Comparison of ENCODE assay signal across 30 cellular contexts in the genomic region with DNA sequence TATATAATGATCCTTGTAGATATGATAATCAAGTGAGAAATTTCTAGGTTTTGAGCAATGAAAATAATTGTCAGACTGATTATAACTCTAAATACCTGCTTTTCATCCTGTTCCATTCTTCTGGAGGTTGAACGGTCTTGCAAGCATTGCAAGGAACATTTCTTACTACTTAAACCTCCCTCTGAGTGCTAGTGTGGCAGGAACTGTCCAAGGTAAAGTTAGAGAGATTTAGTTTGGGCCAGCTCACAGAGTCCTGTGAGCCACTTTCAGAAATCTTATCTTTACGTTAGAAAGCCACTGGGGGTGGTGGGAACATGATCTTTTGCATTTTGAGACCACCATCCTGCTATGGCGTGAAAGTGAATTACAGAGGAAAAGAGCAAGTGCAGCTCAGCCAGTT.
"Had no signal": no experiment of that assay in that cellular context is flagged by ENCODE, and none has a peak within 500 bp of the region (broad histone marks: within the 10 kb centered on the region; RNA-seq: fewer than 3 reads in every experiment).

No MANE protein-coding gene starts in this region.

- H3K4me3 ChIP-seq: body of pancreas had no signal

- H3K27me3 Mint-ChIP-seq: activated CD4-positive, alpha-beta memory T cell treated with anti-CD3 and anti-CD28 coated beads, Interleukin-2, amount 10 ng/mL, durations not matched to agents 7 days and 5 days; activated CD4-positive, alpha-beta T cell treated with anti-CD3 and anti-CD28 coated beads, Interleukin-2, amount 10 ng/mL, durations not matched to agents 7 days and 5 days had no signal

- H3K27ac ChIP-seq: body of pancreas, WERI-Rb-1 had no signal

- FAIRE-seq: astrocyte, colon, endometrium, frontal cortex had no signal

- DNase-seq: activated CD4-positive, alpha-beta memory T cell treated with anti-CD3 and anti-CD28 coated beads, Interleukin-2, amount 10 ng/mL, durations not matched to agents 7 days and 5 days; activated CD4-positive, alpha-beta T cell treated with anti-CD3 and anti-CD28 coated beads for 4 hours; activated CD4-positive, alpha-beta T cell treated with anti-CD3 and anti-CD28 coated beads, Interleukin-2, amount 10 ng/mL, durations not matched to agents 7 days and 5 days; activated CD4-positive, alpha-beta T cell treated with anti-CD3 and anti-CD28 coated beads, Interleukin-2, amount 50 U/mL, for 4 hours; activated CD4-positive, CD25-positive, alpha-beta regulatory T cell; activated CD4-positive, CD25-positive, alpha-beta regulatory T cell treated with anti-CD3 and anti-CD28 coated beads, Interleukin-2, amount 50 U/mL, for 72 hours; activated CD8-positive, alpha-beta memory T cell treated with anti-CD3 and anti-CD28 coated beads, Interleukin-2, amount 50 U/mL, for 48 hours; activated gamma-delta T cell treated with Interleukin-2 at 50 U/mL for 16 hours; activated naive CD4-positive, alpha-beta T cell treated with anti-CD3 and anti-CD28 coated beads, Interleukin-2, amount 50 U/mL, for 16 hours; activated naive CD4-positive, alpha-beta T cell treated with Interleukin-2 at 50 U/mL for 16 hours; activated T-cell treated with anti-CD3 and anti-CD28 coated beads for 4 hours; activated T-cell treated with anti-CD3 and anti-CD28 coated beads, Interleukin-2, amount 50 U/mL, for 24 hours; activated T-cell treated with anti-CD3 and anti-CD28 coated beads, Interleukin-2, amount 50 U/mL, for 72 hours; amniotic stem cell; anterior cingulate cortex; body of pancreas; effector CD8-positive, alpha-beta T cell; foreskin fibroblast; head of caudate nucleus; T-helper 1 cell; T-helper 17 cell; T1000; WERI-Rb-1 had no signal

- H3K27ac Mint-ChIP-seq: activated CD4-positive, alpha-beta memory T cell treated with anti-CD3 and anti-CD28 coated beads, Interleukin-2, amount 10 ng/mL, durations not matched to agents 7 days and 5 days; activated CD4-positive, alpha-beta T cell treated with anti-CD3 and anti-CD28 coated beads, Interleukin-2, amount 10 ng/mL, durations not matched to agents 7 days and 5 days; activated naive CD8-positive, alpha-beta T cell; activated T-cell treated with anti-CD3 and anti-CD28 coated beads, Interleukin-2, amount 50 U/mL, for 24 hours; activated T-cell treated with anti-CD3 and anti-CD28 coated beads, Interleukin-2, amount 50 U/mL, for 72 hours; T-helper 17 cell; T-helper 2 cell treated with Interferon-gamma antibody and Interleukin-4, amounts not matched to agents 5 μg/mL and 100 μg/mL, for 36 hours had no signal

- H3K27me3 ChIP-seq: body of pancreas had no signal

- H3K9me3 Mint-ChIP-seq: activated CD4-positive, alpha-beta memory T cell treated with anti-CD3 and anti-CD28 coated beads, Interleukin-2, amount 10 ng/mL, durations not matched to agents 7 days and 5 days; activated CD4-positive, alpha-beta T cell treated with anti-CD3 and anti-CD28 coated beads, Interleukin-2, amount 10 ng/mL, durations not matched to agents 7 days and 5 days; activated T-cell treated with anti-CD3 and anti-CD28 coated beads, Interleukin-2, amount 50 U/mL, for 24 hours; activated T-cell treated with anti-CD3 and anti-CD28 coated beads, Interleukin-2, amount 50 U/mL, for 72 hours; T-helper 2 cell treated with Interferon-gamma antibody and Interleukin-4, amounts not matched to agents 5 μg/mL and 100 μg/mL, for 36 hours had no signal

- H3K4me1 Mint-ChIP-seq: activated CD4-positive, alpha-beta memory T cell treated with anti-CD3 and anti-CD28 coated beads, Interleukin-2, amount 10 ng/mL, durations not matched to agents 7 days and 5 days; activated CD4-positive, alpha-beta T cell treated with anti-CD3 and anti-CD28 coated beads, Interleukin-2, amount 10 ng/mL, durations not matched to agents 7 days and 5 days; T-helper 17 cell had no signal

- H3K36me3 Mint-ChIP-seq: activated naive CD8-positive, alpha-beta T cell had no signal

- H3K36me3 ChIP-seq: WERI-Rb-1 had no signal

- H3K4me3 Mint-ChIP-seq: activated CD4-positive, alpha-beta memory T cell treated with anti-CD3 and anti-CD28 coated beads, Interleukin-2, amount 10 ng/mL, durations not matched to agents 7 days and 5 days; activated CD4-positive, alpha-beta T cell treated with anti-CD3 and anti-CD28 coated beads, Interleukin-2, amount 10 ng/mL, durations not matched to agents 7 days and 5 days; activated naive CD8-positive, alpha-beta T cell; activated T-cell treated with anti-CD3 and anti-CD28 coated beads, Interleukin-2, amount 50 U/mL, for 24 hours; activated T-cell treated with anti-CD3 and anti-CD28 coated beads, Interleukin-2, amount 50 U/mL, for 72 hours; T-helper 17 cell; T-helper 2 cell treated with Interferon-gamma antibody and Interleukin-4, amounts not matched to agents 5 μg/mL and 100 μg/mL, for 36 hours had no signal

- H3K4me1 ChIP-seq: body of pancreas had no signal

- ATAC-seq: activated T-cell treated with anti-CD3 and anti-CD28 coated beads, Interleukin-2, amount 50 U/mL, for 72 hours; body of pancreas; esophagus mucosa; T-helper 17 cell had no signal

- H3K9me3 ChIP-seq: body of pancreas had no signal
